ENCODE assay signal across 25 cellular contexts in genomic region chr11:127274328-127274676, GRCh38.
"Had no signal": no experiment of that assay in that cellular context is flagged by ENCODE, and none has a peak within 500 bp of the region (broad histone marks: within the 10 kb centered on the region; RNA-seq: fewer than 3 reads in every experiment).

No MANE protein-coding gene starts in this region.

- DNase-seq: activated CD4-positive, alpha-beta memory T cell treated with anti-CD3 and anti-CD28 coated beads, Interleukin-2, amount 10 ng/mL, durations not matched to agents 7 days and 5 days; activated CD4-positive, alpha-beta T cell treated with anti-CD3 and anti-CD28 coated beads, Interleukin-2, amount 10 ng/mL, durations not matched to agents 24 days and 14 days; activated gamma-delta T cell; aorta; brain microvascular endothelial cell; effector memory CD4-positive, alpha-beta T cell; esophagus squamous epithelium; head of caudate nucleus; hypothalamus; pancreas; right cardiac atrium; stimulated activated CD4-positive, alpha-beta T cell treated with anti-CD3 and anti-CD28 coated beads, Interleukin-4, amount 100 ng/mL, for 24 hours; stimulated activated naive CD4-positive, alpha-beta T cell treated with Interleukin-2 at 50 U/mL for 16 hours; T-helper 2 cell; upper lobe of left lung had no signal

- H3K27ac ChIP-seq: brain microvascular endothelial cell, esophagus squamous epithelium, gastroesophageal sphincter, neutrophil, pancreas, thoracic aorta, upper lobe of left lung, VCaP had no signal

- H3K36me3 ChIP-seq: brain microvascular endothelial cell, esophagus squamous epithelium, gastroesophageal sphincter, neutrophil, pancreas, thoracic aorta, upper lobe of left lung had no signal

- H3K4me1 Mint-ChIP-seq: activated CD4-positive, alpha-beta memory T cell treated with anti-CD3 and anti-CD28 coated beads, Interleukin-2, amount 10 ng/mL, durations not matched to agents 7 days and 5 days; activated CD4-positive, alpha-beta T cell treated with anti-CD3 and anti-CD28 coated beads, Interleukin-2, amount 10 ng/mL, durations not matched to agents 24 days and 14 days; activated naive CD4-positive, alpha-beta T cell treated with anti-CD3 and anti-CD28 coated beads, Interleukin-2, amount 50 U/mL, for 24 hours; central memory CD8-positive, alpha-beta T cell; memory B cell had no signal

- ATAC-seq: activated CD4-positive, CD25-positive, alpha-beta regulatory T cell treated with anti-CD3 and anti-CD28 coated beads, Interleukin-2, amount 50 U/mL, for 24 hours; gastroesophageal sphincter; right cardiac atrium had no signal

- H3K27me3 ChIP-seq: brain microvascular endothelial cell, esophagus squamous epithelium, gastroesophageal sphincter, neutrophil, pancreas, upper lobe of left lung had no signal

- H3K36me3 Mint-ChIP-seq: activated naive CD4-positive, alpha-beta T cell treated with anti-CD3 and anti-CD28 coated beads, Interleukin-2, amount 50 U/mL, for 24 hours; memory B cell had no signal

- H3K9me3 Mint-ChIP-seq: activated CD4-positive, alpha-beta T cell treated with anti-CD3 and anti-CD28 coated beads, Interleukin-2, amount 10 ng/mL, durations not matched to agents 24 days and 14 days; activated T-helper 1 cell treated with anti-CD3 and anti-CD28 coated beads, Interleukin-12 subunit alpha, Interleukin-12 subunit beta, Interleukin-2, Interleukin-4 antibody, amounts not matched to agents 30 ng/mL and 10 ng/mL and 1 ng/mL, durations not matched to agents 14 hours and 24 hours and 36 hours; nephron had no signal

- H3K9me3 ChIP-seq: esophagus squamous epithelium, gastroesophageal sphincter, neutrophil, pancreas, thoracic aorta, upper lobe of left lung had no signal

- H3K27me3 Mint-ChIP-seq: activated CD4-positive, alpha-beta memory T cell treated with anti-CD3 and anti-CD28 coated beads, Interleukin-2, amount 10 ng/mL, durations not matched to agents 7 days and 5 days; activated CD4-positive, alpha-beta T cell treated with anti-CD3 and anti-CD28 coated beads, Interleukin-2, amount 10 ng/mL, durations not matched to agents 24 days and 14 days; central memory CD8-positive, alpha-beta T cell; memory B cell had no signal

- H3K4me1 ChIP-seq: gastroesophageal sphincter, pancreas, upper lobe of left lung had no signal

- H3K4me3 Mint-ChIP-seq: activated CD4-positive, alpha-beta memory T cell treated with anti-CD3 and anti-CD28 coated beads, Interleukin-2, amount 10 ng/mL, durations not matched to agents 7 days and 5 days; activated CD4-positive, alpha-beta T cell treated with anti-CD3 and anti-CD28 coated beads, Interleukin-2, amount 10 ng/mL, durations not matched to agents 24 days and 14 days; activated naive CD4-positive, alpha-beta T cell treated with anti-CD3 and anti-CD28 coated beads, Interleukin-2, amount 50 U/mL, for 24 hours; activated T-helper 1 cell treated with anti-CD3 and anti-CD28 coated beads, Interleukin-12 subunit alpha, Interleukin-12 subunit beta, Interleukin-2, Interleukin-4 antibody, amounts not matched to agents 30 ng/mL and 10 ng/mL and 1 ng/mL, durations not matched to agents 14 hours and 24 hours and 36 hours; central memory CD8-positive, alpha-beta T cell; memory B cell; nephron had no signal

- H3K4me3 ChIP-seq: esophagus squamous epithelium, gastroesophageal sphincter, pancreas, thoracic aorta, upper lobe of left lung had no signal
